Comparison of ENCODE assay signal across 8 cellular contexts in genomic region chr10:69004821-69005220, GRCh38. TPM values are rescaled to one million over a fixed set of nuclear protein-coding genes. Genes with fewer than 3 reads are reported as not detected.
DNase-seq lines count a peak whose midpoint lies in the region; ATAC-seq and TF ChIP-seq lines count a peak whose summit lies in the region.

No MANE protein-coding gene starts in this region.

- intact Hi-C loops in colonic mucosa (cut with DNase I): loop anchor here (5.0 kb wide), 1 partner anchor 87 kb away; no protein-coding TSS in a partner anchor

- peak; percentile 40 for TF ChIP-seq CTCF in colonic mucosa (IDR thresholded peaks at IDR 0.05)

- H3K9me3 ChIP-seq in colonic mucosa: no peaks in the 10 kb centered on the region

- DNase-seq in NCI-H2171 treated with DMSO at 0.1 percent for 48 hours (lab: John Stamatoyannopoulos, UW) (peak; percentile 0), NCI-H2171 (lab: John Stamatoyannopoulos, UW) (no peak), NCI-H69 (lab: John Stamatoyannopoulos, UW) (peak; percentile 5), colonic mucosa (no peak), myocyte (ENCODE audit: low read depth) (peak; percentile 62), islet precursor cell (no peak), NCI-H2081 treated with DMSO at 0.1 percent for 48 hours (lab: John Stamatoyannopoulos, UW) (no peak)

- no peak overlapping the region for H3K27ac ChIP-seq in colonic mucosa

- H3K27me3 ChIP-seq in colonic mucosa: no peaks in the 10 kb centered on the region

- no peak overlapping the region for H3K4me3 ChIP-seq in colonic mucosa

- no peak for ATAC-seq in GM21737 (IDR thresholded peaks at IDR 0.05; ENCODE audit: unreplicated experiment)

- no peaks in the 10 kb centered on the region for H3K36me3 ChIP-seq in colonic mucosa

- H3K9ac ChIP-seq in colonic mucosa (ENCODE audit: low read depth in 2 of 2, low read length in 2 of 2): no peak overlapping the region

- H3K4me1 ChIP-seq in colonic mucosa: no peaks in the 10 kb centered on the region

RNA-seq across cellular contexts. Expression of gene KIFBP, which starts 16.2 kb away (rescaled TPM):
- total RNA-seq in colonic mucosa (10 to 100 TPM; 22.1 to 28.6 TPM), myocyte (39.3 and 42.2 TPM in 2 replicates)
- polyA plus RNA-seq in myocyte (2012): 25.4 TPM

RNA-seq across cellular contexts. Expression of gene DDX21, which starts 48.9 kb away (rescaled TPM):
- total RNA-seq in colonic mucosa: 10 to 100 TPM; 42.8 to 47.5 TPM
- total RNA-seq in myocyte: 77.0 and 89.6 TPM in 2 replicates
- 27.4 TPM for polyA plus RNA-seq in myocyte (2012)

Comparison
In these comparisons a context has a peak if more than half of its experiments do, and no peak if none do; other contexts are left out.
1. DNase-seq: peak in NCI-H2171 treated with DMSO at 0.1 percent for 48 hours (single experiment), NCI-H69 (single experiment) and myocyte (single experiment); none in NCI-H2171 (single experiment), colonic mucosa (single experiment), islet precursor cell (single experiment) and NCI-H2081 treated with DMSO at 0.1 percent for 48 hours (single experiment).